Comparison of ENCODE assay signal across 14 cellular contexts in genomic region chr1:33300673-33301072, GRCh38. TPM values are rescaled to one million over a fixed set of nuclear protein-coding genes. Genes with fewer than 3 reads are reported as not detected.
DNase-seq lines count a peak whose midpoint lies in the region; ATAC-seq and TF ChIP-seq lines count a peak whose summit lies in the region.
"Had no signal": no experiment of that assay in that cellular context is flagged by ENCODE, and none has a peak within 500 bp of the region (broad histone marks: within the 10 kb centered on the region; RNA-seq: fewer than 3 reads in every experiment).

No MANE protein-coding gene starts in this region.

- in situ Hi-C loops in astrocyte of the spinal cord (cut with HindIII; ENCODE audit: low sequenced_read_pairs), result no loop called here

- H3K27me3 Mint-ChIP-seq in activated T-cell treated with anti-CD3 and anti-CD28 coated beads, Interleukin-2, amount 50 U/mL, for 4 hours (ENCODE audit: low read depth), result peaks cover 2% of the 10 kb centered on the region

- H3K4me3 Mint-ChIP-seq in activated T-cell treated with anti-CD3 and anti-CD28 coated beads, Interleukin-2, amount 50 U/mL, for 4 hours, result no peak overlapping the region
- H3K4me3 Mint-ChIP-seq: stimulated activated naive B cell treated with anti-CD40 and anti-IgM and Interleukin-4, amounts not matched to agents 10 μg/mL and 1 μg/mL and 100 μg/mL, for 72 hours had no signal

- peaks cover 22% of the 10 kb centered on the region for H3K4me1 Mint-ChIP-seq in activated T-cell treated with anti-CD3 and anti-CD28 coated beads, Interleukin-2, amount 50 U/mL, for 4 hours (ENCODE audit: low read depth)

- peak; percentile 31 for DNase-seq in DMS 273 (lab: John Stamatoyannopoulos, UW; ENCODE audit: unreplicated experiment)
- DNase-seq in DMS 273 treated with DMSO at 0.1 percent for 48 hours (lab: John Stamatoyannopoulos, UW), result no peak
- DNase-seq in astrocyte of the spinal cord (ENCODE audit: low read depth, low spot score), result peak; percentile 80
- DNase-seq in iris pigment epithelial cell (ENCODE audit: low read depth), result peak; percentile 90
- peak; percentile 74 for DNase-seq in stromal cell of bone marrow (ENCODE audit: low read depth)
- no peak for DNase-seq in SHP77 (lab: John Stamatoyannopoulos, UW)
- DNase-seq in activated T-cell treated with anti-CD3 and anti-CD28 coated beads, Interleukin-2, amount 50 U/mL, for 4 hours, result no peak
- DNase-seq: GOT3; NCI-H1048; stimulated activated naive B cell treated with anti-CD40 and anti-IgM and Interleukin-4, amounts not matched to agents 10 μg/mL and 1 μg/mL and 100 μg/mL, for 72 hours; T-helper 9 cell had no signal

- TF ChIP-seq CTCF in astrocyte of the spinal cord (IDR thresholded peaks at IDR 0.05; ENCODE audit: low read depth, low read length), result no peak

- ATAC-seq in activated T-cell treated with anti-CD3 and anti-CD28 coated beads, Interleukin-2, amount 50 U/mL, for 4 hours, result no peak
- ATAC-seq in GM21381 (IDR thresholded peaks at IDR 0.05; ENCODE audit: unreplicated experiment), result no peak
- ATAC-seq: stimulated activated naive B cell treated with anti-CD40 and anti-IgM and Interleukin-4, amounts not matched to agents 10 μg/mL and 1 μg/mL and 100 μg/mL, for 72 hours had no signal

- no peak overlapping the region for H3K4me3 ChIP-seq in astrocyte of the spinal cord (ENCODE audit: low read depth, low read length)
- H3K4me3 ChIP-seq: cardiac muscle cell, heart left ventricle had no signal

- peaks cover 8% of the 10 kb centered on the region for H3K36me3 Mint-ChIP-seq in activated T-cell treated with anti-CD3 and anti-CD28 coated beads, Interleukin-2, amount 50 U/mL, for 4 hours (ENCODE audit: insufficient read depth)

- no peaks in the 10 kb centered on the region for H3K9me3 Mint-ChIP-seq in activated T-cell treated with anti-CD3 and anti-CD28 coated beads, Interleukin-2, amount 50 U/mL, for 4 hours

RNA-seq across cellular contexts. Expression of gene A3GALT2, which starts 20.2 kb away (rescaled TPM):
- under 1 TPM in 1 of 3 donors, not detected in 2; 0.30 TPM for total RNA-seq in activated T-cell treated with anti-CD3 and anti-CD28 coated beads, Interleukin-2, amount 50 U/mL, for 4 hours
- total RNA-seq: cardiac muscle cell had no signal

RNA-seq across cellular contexts. Expression of gene ZNF362, which starts 44.4 kb away (rescaled TPM):
- total RNA-seq in activated T-cell treated with anti-CD3 and anti-CD28 coated beads, Interleukin-2, amount 50 U/mL, for 4 hours, result 10 to 100 TPM in 2 of 3 donors, 1 to 10 TPM in 1; 8.4 to 11.2 (median 10.3) TPM

Comparison
In these comparisons a context has a peak if more than half of its experiments do, and no peak if none do; other contexts are left out.
1. DNase-seq: peak in DMS 273 (single experiment), astrocyte of the spinal cord (single experiment), iris pigment epithelial cell (single experiment) and stromal cell of bone marrow (single experiment); none in DMS 273 treated with DMSO at 0.1 percent for 48 hours (single experiment), SHP77 (0 of 2) and activated T-cell treated with anti-CD3 and anti-CD28 coated beads, Interleukin-2, amount 50 U/mL, for 4 hours (single experiment).